ENCODE assay signal across 31 cellular contexts in the genomic region with DNA sequence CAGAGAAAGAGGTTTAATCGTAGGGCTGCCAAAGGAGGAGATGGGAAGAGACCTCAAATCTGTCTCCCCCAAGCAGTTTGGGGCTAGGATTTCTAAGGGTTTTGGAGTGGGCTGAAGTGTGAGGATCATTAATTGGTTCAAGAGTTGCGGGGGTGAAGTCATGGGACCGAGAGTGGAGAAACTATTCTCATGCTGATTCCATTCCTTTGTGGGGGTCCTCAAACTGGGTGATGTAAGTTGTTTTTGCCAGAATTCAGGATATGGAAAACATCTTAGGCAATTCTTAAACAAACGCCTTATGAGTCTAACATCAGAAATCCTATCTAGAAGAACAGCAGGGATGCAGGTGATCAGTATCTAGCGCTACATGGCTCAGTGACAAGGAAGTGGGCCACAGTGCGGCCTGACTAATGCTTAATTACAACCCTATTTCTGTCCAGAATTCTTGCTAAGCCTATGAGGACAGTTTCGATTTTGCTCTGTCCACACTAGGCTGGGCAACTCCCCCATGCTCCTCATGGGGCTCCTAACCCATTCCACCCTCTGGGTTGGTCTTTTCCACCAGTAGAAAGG.
"Had no signal": no experiment of that assay in that cellular context is flagged by ENCODE, and none has a peak within 500 bp of the region (broad histone marks: within the 10 kb centered on the region; RNA-seq: fewer than 3 reads in every experiment).

No MANE protein-coding gene starts in this region.

- H3K27me3 Mint-ChIP-seq: activated CD4-positive, alpha-beta T cell treated with anti-CD3 and anti-CD28 coated beads, Interleukin-2, amount 10 ng/mL, durations not matched to agents 7 days and 5 days; activated naive CD4-positive, alpha-beta T cell treated with anti-CD3 and anti-CD28 coated beads, Interleukin-2, amount 10 ng/mL, durations not matched to agents 7 days and 5 days; brain; stimulated activated naive CD8-positive, alpha-beta T cell treated with anti-CD3 and anti-CD28 coated beads, Interleukin-15, amount 100 ng/mL, for 72 hours had no signal

- H3K79me2 ChIP-seq: hepatocyte had no signal

- H2AFZ ChIP-seq: hepatocyte had no signal

- H3K9me3 ChIP-seq: ascending aorta, colonic mucosa, gastrocnemius medialis, pancreas, prostate gland had no signal

- H3K36me3 Mint-ChIP-seq: activated naive CD4-positive, alpha-beta T cell treated with anti-CD3 and anti-CD28 coated beads, Interleukin-2, amount 10 ng/mL, durations not matched to agents 7 days and 5 days; activated naive CD8-positive, alpha-beta T cell treated with anti-CD3 and anti-CD28 coated beads, Interleukin-2, amount 10 ng/mL, durations not matched to agents 7 days and 5 days; brain; immature natural killer cell; naive thymus-derived CD4-positive, alpha-beta T cell; stimulated activated effector memory CD8-positive, alpha-beta T cell treated with anti-CD3 and anti-CD28 coated beads, Interleukin-12 subunit alpha, Interleukin-12 subunit beta, amount 100 ng/mL, for 72 hours had no signal

- H3K27ac Mint-ChIP-seq: activated CD4-positive, alpha-beta memory T cell treated with anti-CD3 and anti-CD28 coated beads, Interleukin-2, amount 10 ng/mL, durations not matched to agents 7 days and 5 days; activated CD4-positive, alpha-beta T cell treated with anti-CD3 and anti-CD28 coated beads, Interleukin-2, amount 10 ng/mL, durations not matched to agents 7 days and 5 days; activated naive CD4-positive, alpha-beta T cell treated with anti-CD3 and anti-CD28 coated beads, Interleukin-2, amount 10 ng/mL, durations not matched to agents 7 days and 5 days; activated naive CD8-positive, alpha-beta T cell treated with anti-CD3 and anti-CD28 coated beads, Interleukin-2, amount 10 ng/mL, durations not matched to agents 7 days and 5 days; activated T-cell treated with anti-CD3 and anti-CD28 coated beads, Interleukin-2, amount 50 U/mL, for 24 hours; immature natural killer cell; naive thymus-derived CD4-positive, alpha-beta T cell; stimulated activated effector memory CD8-positive, alpha-beta T cell treated with anti-CD3 and anti-CD28 coated beads, Interleukin-12 subunit alpha, Interleukin-12 subunit beta, amount 100 ng/mL, for 72 hours; stimulated activated naive CD8-positive, alpha-beta T cell treated with anti-CD3 and anti-CD28 coated beads, Interleukin-15, amount 100 ng/mL, for 72 hours had no signal

- H3K27ac ChIP-seq: ascending aorta, cardiac muscle cell, colonic mucosa, gastrocnemius medialis, hepatocyte, pancreas, prostate gland, skin epidermis had no signal

- H3K4me2 ChIP-seq: hepatocyte had no signal

- H3K4me3 Mint-ChIP-seq: activated CD4-positive, alpha-beta memory T cell treated with anti-CD3 and anti-CD28 coated beads, Interleukin-2, amount 10 ng/mL, durations not matched to agents 7 days and 5 days; activated CD4-positive, alpha-beta T cell treated with anti-CD3 and anti-CD28 coated beads, Interleukin-2, amount 10 ng/mL, durations not matched to agents 7 days and 5 days; activated naive CD4-positive, alpha-beta T cell treated with anti-CD3 and anti-CD28 coated beads, Interleukin-2, amount 10 ng/mL, durations not matched to agents 7 days and 5 days; activated naive CD8-positive, alpha-beta T cell treated with anti-CD3 and anti-CD28 coated beads, Interleukin-2, amount 10 ng/mL, durations not matched to agents 7 days and 5 days; activated T-cell treated with anti-CD3 and anti-CD28 coated beads, Interleukin-2, amount 50 U/mL, for 24 hours; brain; immature natural killer cell; naive thymus-derived CD4-positive, alpha-beta T cell; stimulated activated effector memory CD8-positive, alpha-beta T cell treated with anti-CD3 and anti-CD28 coated beads, Interleukin-12 subunit alpha, Interleukin-12 subunit beta, amount 100 ng/mL, for 72 hours; stimulated activated naive CD8-positive, alpha-beta T cell treated with anti-CD3 and anti-CD28 coated beads, Interleukin-15, amount 100 ng/mL, for 72 hours had no signal

- H3K9me3 Mint-ChIP-seq: activated CD4-positive, alpha-beta memory T cell treated with anti-CD3 and anti-CD28 coated beads, Interleukin-2, amount 10 ng/mL, durations not matched to agents 7 days and 5 days; activated CD4-positive, alpha-beta T cell treated with anti-CD3 and anti-CD28 coated beads, Interleukin-2, amount 10 ng/mL, durations not matched to agents 7 days and 5 days; activated naive CD4-positive, alpha-beta T cell treated with anti-CD3 and anti-CD28 coated beads, Interleukin-2, amount 10 ng/mL, durations not matched to agents 7 days and 5 days; activated naive CD8-positive, alpha-beta T cell treated with anti-CD3 and anti-CD28 coated beads, Interleukin-2, amount 10 ng/mL, durations not matched to agents 7 days and 5 days; activated T-cell treated with anti-CD3 and anti-CD28 coated beads, Interleukin-2, amount 50 U/mL, for 24 hours; immature natural killer cell; stimulated activated effector memory CD8-positive, alpha-beta T cell treated with anti-CD3 and anti-CD28 coated beads, Interleukin-12 subunit alpha, Interleukin-12 subunit beta, amount 100 ng/mL, for 72 hours; stimulated activated naive CD8-positive, alpha-beta T cell treated with anti-CD3 and anti-CD28 coated beads, Interleukin-15, amount 100 ng/mL, for 72 hours had no signal

- DNase-seq: activated CD4-positive, alpha-beta memory T cell treated with anti-CD3 and anti-CD28 coated beads, Interleukin-2, amount 10 ng/mL, durations not matched to agents 7 days and 5 days; activated CD4-positive, alpha-beta T cell treated with anti-CD3 and anti-CD28 coated beads for 1 hour; activated CD4-positive, alpha-beta T cell treated with anti-CD3 and anti-CD28 coated beads, Interleukin-2, amount 10 ng/mL, durations not matched to agents 7 days and 5 days; activated CD8-positive, alpha-beta memory T cell treated with anti-CD3 and anti-CD28 coated beads, Interleukin-2, amount 50 U/mL, for 48 hours; activated gamma-delta T cell; activated naive CD4-positive, alpha-beta T cell treated with anti-CD3 and anti-CD28 coated beads, Interleukin-2, amount 10 ng/mL, durations not matched to agents 7 days and 5 days; activated naive CD8-positive, alpha-beta T cell treated with anti-CD3 and anti-CD28 coated beads, Interleukin-2, amount 10 ng/mL, durations not matched to agents 7 days and 5 days; activated T-cell treated with anti-CD3 and anti-CD28 coated beads, Interleukin-2, amount 50 U/mL, for 24 hours; cerebellar nuclear complex; colonic mucosa; effector CD8-positive, alpha-beta T cell; gastrocnemius medialis; glutamatergic neuron; immature natural killer cell; kidney; left colon; midbrain; naive thymus-derived CD4-positive, alpha-beta T cell; pancreas; retina; stimulated activated CD4-positive, alpha-beta T cell treated with anti-CD3 and anti-CD28 coated beads, Interleukin-4, amount 100 ng/mL, for 24 hours; stimulated activated naive CD8-positive, alpha-beta T cell treated with anti-CD3 and anti-CD28 coated beads, Interleukin-15, amount 100 ng/mL, for 72 hours; substantia nigra had no signal

- H3K36me3 ChIP-seq: ascending aorta, cardiac muscle cell, colonic mucosa, gastrocnemius medialis, pancreas, prostate gland had no signal

- ATAC-seq: gastrocnemius medialis; left colon; naive thymus-derived CD4-positive, alpha-beta T cell; pancreas; sciatic nerve; stimulated activated effector memory CD8-positive, alpha-beta T cell treated with anti-CD3 and anti-CD28 coated beads, Interleukin-12 subunit alpha, Interleukin-12 subunit beta, amount 100 ng/mL, for 72 hours; stimulated activated naive CD8-positive, alpha-beta T cell treated with anti-CD3 and anti-CD28 coated beads, Interleukin-15, amount 100 ng/mL, for 72 hours had no signal

- H3K4me3 ChIP-seq: ascending aorta, cardiac muscle cell, colonic mucosa, gastrocnemius medialis, hepatocyte, pancreas, prostate gland, skin epidermis had no signal

- H3K27me3 ChIP-seq: ascending aorta, cardiac muscle cell, colonic mucosa, gastrocnemius medialis, hepatocyte, pancreas had no signal

- H3K4me1 ChIP-seq: ascending aorta, colonic mucosa, prostate gland had no signal

- H3K4me1 Mint-ChIP-seq: activated CD4-positive, alpha-beta memory T cell treated with anti-CD3 and anti-CD28 coated beads, Interleukin-2, amount 10 ng/mL, durations not matched to agents 7 days and 5 days; activated CD4-positive, alpha-beta T cell treated with anti-CD3 and anti-CD28 coated beads, Interleukin-2, amount 10 ng/mL, durations not matched to agents 7 days and 5 days; activated naive CD4-positive, alpha-beta T cell treated with anti-CD3 and anti-CD28 coated beads, Interleukin-2, amount 10 ng/mL, durations not matched to agents 7 days and 5 days; activated naive CD8-positive, alpha-beta T cell treated with anti-CD3 and anti-CD28 coated beads, Interleukin-2, amount 10 ng/mL, durations not matched to agents 7 days and 5 days; immature natural killer cell; naive thymus-derived CD4-positive, alpha-beta T cell; stimulated activated effector memory CD8-positive, alpha-beta T cell treated with anti-CD3 and anti-CD28 coated beads, Interleukin-12 subunit alpha, Interleukin-12 subunit beta, amount 100 ng/mL, for 72 hours; stimulated activated naive CD8-positive, alpha-beta T cell treated with anti-CD3 and anti-CD28 coated beads, Interleukin-15, amount 100 ng/mL, for 72 hours had no signal
